ENCODE assay signal across 1 cellular context in genomic region chr14:65301862-65302539, GRCh38.
TF ChIP-seq lines count a peak whose summit lies in the region.

No MANE protein-coding gene starts in this region.

TF ChIP-seq in GM23338, 12 proteins besides CTCF, POLR2A, EP300 and RAD21 (continued from another document):
- TF ChIP-seq REST (IDR thresholded peaks at IDR 0.05; ENCODE audit: unreplicated experiment) (no peak), STAT1 (IDR thresholded peaks at IDR 0.05; ENCODE audit: unreplicated experiment) (no peak)
TF ChIP-seq in GM23338: peak in this region for 0.
